1 cellular context compared by ENCODE assay signal in the genomic region with DNA sequence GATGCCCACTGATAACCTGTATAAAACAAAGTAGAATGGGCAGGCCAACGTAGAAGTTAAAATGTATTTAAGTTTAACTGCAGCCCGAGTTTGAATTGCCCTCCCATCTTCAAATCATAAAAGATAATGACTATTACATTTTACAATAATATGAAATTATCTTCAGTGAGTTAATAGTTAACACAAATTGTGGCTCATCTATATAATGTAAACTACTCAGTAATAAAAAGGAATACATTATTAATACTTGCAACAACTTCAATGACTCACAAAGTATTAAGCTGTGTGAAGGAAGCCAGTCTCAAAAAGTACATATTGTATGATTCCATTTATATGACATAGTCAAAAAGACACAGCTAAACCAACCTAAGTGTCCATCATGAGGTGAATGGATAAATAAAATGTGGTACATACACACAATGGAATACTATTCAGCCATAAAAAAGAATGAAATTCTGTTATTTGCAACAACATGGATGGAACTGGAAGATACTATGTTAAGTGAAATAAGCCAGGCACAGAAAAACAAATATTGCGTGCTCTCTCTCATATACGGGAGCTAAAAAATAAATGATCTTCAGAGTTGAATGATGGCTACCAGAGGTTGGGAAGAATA.
TF ChIP-seq lines count a peak whose summit lies in the region.

No MANE protein-coding gene starts in this region.

TF ChIP-seq in K562, 482 proteins besides CTCF, POLR2A, EP300 and RAD21:
- peak; percentile 7 for TF ChIP-seq RBM25 (IDR thresholded peaks at IDR 0.05; ENCODE audit: low read depth, low read length, severe bottlenecking)
- no peak for TF ChIP-seq OTX1 (CRISPR knock-in tag; IDR thresholded peaks at IDR 0.05)
- peak; percentile 40 for TF ChIP-seq ZNF146 (CRISPR knock-in tag; IDR thresholded peaks at IDR 0.05; ENCODE audit: unreplicated experiment)
